In the genomic region with DNA sequence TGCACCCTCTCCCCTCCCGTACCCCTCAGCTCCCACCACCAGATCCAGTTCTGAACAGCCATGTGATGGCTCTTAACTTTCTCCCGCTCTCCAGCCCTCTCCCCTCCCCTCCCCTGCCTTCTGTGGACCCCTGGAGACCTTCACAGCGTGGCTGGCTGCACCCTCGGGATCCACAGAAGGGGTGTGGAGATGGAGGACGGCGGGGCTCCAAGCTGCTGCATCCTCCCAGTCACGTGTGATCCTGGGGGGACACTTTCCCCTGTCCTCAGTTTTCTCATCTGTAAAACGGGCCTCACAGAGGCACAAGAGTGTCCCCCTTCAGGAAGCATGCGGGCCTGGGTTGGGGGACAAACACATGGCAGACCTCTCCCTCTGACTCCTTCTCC, we compare ENCODE assay signal across 27 cellular contexts.
"Had no signal": no experiment of that assay in that cellular context is flagged by ENCODE, and none has a peak within 500 bp of the region (broad histone marks: within the 10 kb centered on the region; RNA-seq: fewer than 3 reads in every experiment).

No MANE protein-coding gene starts in this region.

- H3K4me3 Mint-ChIP-seq: immature natural killer cell; naive thymus-derived CD4-positive, alpha-beta T cell; nephron; neural progenitor cell; stimulated activated effector memory CD8-positive, alpha-beta T cell treated with anti-CD3 and anti-CD28 coated beads, Interleukin-12 subunit alpha, Interleukin-12 subunit beta, amount 100 ng/mL, for 72 hours had no signal

- H3K27me3 ChIP-seq: neural progenitor cell, right lobe of liver, thyroid gland had no signal

- H3K9me3 ChIP-seq: right lobe of liver, thyroid gland had no signal

- H3K4me1 ChIP-seq: esophagus squamous epithelium, neural progenitor cell, right lobe of liver, stomach, thyroid gland had no signal

- H3K4me3 ChIP-seq: coronary artery, esophagus squamous epithelium, neural progenitor cell, right lobe of liver, smooth muscle cell, stomach, thyroid gland had no signal

- ATAC-seq: left lobe of liver; naive thymus-derived CD4-positive, alpha-beta T cell; right lobe of liver; stimulated activated effector memory CD8-positive, alpha-beta T cell treated with anti-CD3 and anti-CD28 coated beads, Interleukin-12 subunit alpha, Interleukin-12 subunit beta, amount 100 ng/mL, for 72 hours had no signal

- H3K36me3 Mint-ChIP-seq: immature natural killer cell; neural progenitor cell; stimulated activated effector memory CD8-positive, alpha-beta T cell treated with anti-CD3 and anti-CD28 coated beads, Interleukin-12 subunit alpha, Interleukin-12 subunit beta, amount 100 ng/mL, for 72 hours had no signal

- H3K27ac Mint-ChIP-seq: immature natural killer cell; nephron; neural progenitor cell; stimulated activated effector memory CD8-positive, alpha-beta T cell treated with anti-CD3 and anti-CD28 coated beads, Interleukin-12 subunit alpha, Interleukin-12 subunit beta, amount 100 ng/mL, for 72 hours had no signal

- H3K36me3 ChIP-seq: esophagus squamous epithelium, neural progenitor cell, right lobe of liver, stomach, thyroid gland had no signal

- H3K4me1 Mint-ChIP-seq: immature natural killer cell; nephron; stimulated activated effector memory CD8-positive, alpha-beta T cell treated with anti-CD3 and anti-CD28 coated beads, Interleukin-12 subunit alpha, Interleukin-12 subunit beta, amount 100 ng/mL, for 72 hours had no signal

- H3K27ac ChIP-seq: coronary artery, esophagus squamous epithelium, neural progenitor cell, right lobe of liver, stomach, thyroid gland had no signal

- DNase-seq: dermis blood vessel endothelial cell; effector memory CD4-positive, alpha-beta T cell; erythroblast; esophagus squamous epithelium; foreskin melanocyte; glutamatergic neuron; hypothalamus; immature natural killer cell; islet precursor cell; mesendoderm; midbrain; naive thymus-derived CD4-positive, alpha-beta T cell; nucleus accumbens; retina; stimulated activated CD4-positive, alpha-beta T cell treated with anti-CD3 and anti-CD28 coated beads, Interleukin-2, amount 100 ng/mL, for 24 hours; stimulated activated CD4-positive, alpha-beta T cell treated with anti-CD3 and anti-CD28 coated beads, Interleukin-4, amount 100 ng/mL, for 24 hours; stimulated activated naive CD4-positive, alpha-beta T cell treated with Interleukin-2 at 50 U/mL for 16 hours; stomach; thyroid gland; trophoblast cell had no signal
